ENCODE assay signal across 9 cellular contexts in genomic region chr1:84573967-84574842, GRCh38. TPM values are rescaled to one million over a fixed set of nuclear protein-coding genes. Genes with fewer than 3 reads are reported as not detected.
DNase-seq lines count a peak whose midpoint lies in the region; ATAC-seq, FAIRE-seq and TF ChIP-seq lines count a peak whose summit lies in the region.
"Had no signal": no experiment of that assay in that cellular context is flagged by ENCODE, and none has a peak within 500 bp of the region (broad histone marks: within the 10 kb centered on the region; RNA-seq: fewer than 3 reads in every experiment).

TSS of gene CTBS (minus strand) at chr1:84574440. CDS start at chr1:84574415, 25 bp downstream.

- intact Hi-C loops in kidney (cut with DNase I): no loop called here

- peak within 1 kb of the TSS; percentile 98 for H3K27ac ChIP-seq in kidney (ENCODE audit: low read depth in 2 of 2, low read length in 2 of 2)

- no peak for FAIRE-seq in kidney (lab: Jason Lieb, UNC)
- FAIRE-seq: TTC549 had no signal

- DNase-seq in AG10803 (ENCODE audit: low read depth) (peak; percentile 84), NCI-H446 (lab: John Stamatoyannopoulos, UW) (peak; percentile 62 to 92), cerebellum (ENCODE audit: low spot score) (peak; percentile 94), kidney (peak; percentile 97)
- DNase-seq in activated CD4-positive, alpha-beta T cell treated with anti-CD3 and anti-CD28 coated beads for 1 hour: peak; percentile 80
- DNase-seq in stimulated activated CD4-positive, alpha-beta T cell treated with anti-CD3 and anti-CD28 coated beads, Interleukin-15, amount 100 ng/mL, for 24 hours: peak; percentile 89

- H3K9ac ChIP-seq in kidney (ENCODE audit: low read length in 2 of 2): peak within 1 kb of the TSS; percentile 84 to 98

- TF ChIP-seq CTCF in AG10803 (conservative IDR thresholded peaks at IDR 0.05; ENCODE audit: low read length) (no peak), kidney (IDR thresholded peaks at IDR 0.05; ENCODE audit: borderline replicate concordance, extremely low read depth, insufficient read depth) (no peak)

- H3K4me1 ChIP-seq in kidney (ENCODE audit: control insufficient read depth in 1 of 2, insufficient read depth in 1 of 2, low read depth in 1 of 2, low read length in 2 of 2): peaks cover 0 to 3% of the 10 kb centered on the region in 2 donors

- ATAC-seq in GM19025 (IDR thresholded peaks at IDR 0.05; ENCODE audit: low read depth, unreplicated experiment): peak; percentile 83
- peak; percentile 87 for ATAC-seq in HG03280 (IDR thresholded peaks at IDR 0.05; ENCODE audit: unreplicated experiment)

- peaks cover 0 to 1% of the 10 kb centered on the region in 2 donors for H3K36me3 ChIP-seq in kidney (ENCODE audit: control insufficient read depth in 1 of 2, insufficient read depth in 2 of 2, low read length in 2 of 2)

- H3K9me3 ChIP-seq in kidney (ENCODE audit: control insufficient read depth in 1 of 2, low read length in 2 of 2): no peaks in the 10 kb centered on the region

- peak within 1 kb of the TSS; percentile 80 for H3K4me3 ChIP-seq in AG10803 (ENCODE audit: low read length)
- H3K4me3 ChIP-seq in kidney (ENCODE audit: low read length in 2 of 2): peak within 1 kb of the TSS; percentile 73 to 74

RNA-seq across cellular contexts. Expression of gene CTBS, which starts in this region (rescaled TPM):
- total RNA-seq in cerebellum (4.6 TPM), kidney (32.0 TPM)
- 19.1 TPM for polyA plus RNA-seq in kidney (ENCODE audit: insufficient read depth, low read depth, low replicate concordance)

Comparison
In these comparisons a context has a peak if more than half of its experiments do, and no peak if none do; other contexts are left out.
1. Peak in every context shown above with its lines: DNase-seq, ATAC-seq, H3K4me3 ChIP-seq and H3K27ac ChIP-seq.